Comparison of ENCODE assay signal across 35 cellular contexts in the genomic region with DNA sequence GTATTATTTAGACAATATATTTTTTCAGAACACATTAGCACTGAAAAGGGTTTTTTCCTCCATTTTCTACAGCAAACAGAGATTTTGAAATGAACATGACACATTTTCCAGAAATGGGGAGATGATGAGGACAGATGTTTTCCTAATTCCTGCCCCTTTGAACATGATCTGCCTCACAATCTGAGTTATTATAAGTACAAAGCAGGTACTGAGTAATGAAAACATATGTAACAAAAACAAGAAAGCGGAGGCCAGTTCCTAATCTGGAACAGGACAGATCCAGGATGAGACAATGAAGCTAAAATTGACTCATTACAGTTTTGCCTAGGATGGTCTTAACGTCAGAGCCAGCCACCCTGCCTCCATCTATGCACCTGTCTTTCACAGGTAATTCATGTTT.
"Had no signal": no experiment of that assay in that cellular context is flagged by ENCODE, and none has a peak within 500 bp of the region (broad histone marks: within the 10 kb centered on the region; RNA-seq: fewer than 3 reads in every experiment).

No MANE protein-coding gene starts in this region.

- H3K4me3 ChIP-seq: adrenal gland, body of pancreas, cardiac muscle cell, colonic mucosa, dorsolateral prefrontal cortex, esophagus muscularis mucosa, gastroesophageal sphincter, heart right ventricle, hepatocyte had no signal

- H3K36me3 Mint-ChIP-seq: activated CD4-positive, alpha-beta memory T cell treated with anti-CD3 and anti-CD28 coated beads for 36 hours; activated CD8-positive, alpha-beta memory T cell treated with anti-CD3 and anti-CD28 coated beads, Interleukin-2, amount 10 ng/mL, durations not matched to agents 7 days and 5 days; activated naive CD4-positive, alpha-beta T cell treated with anti-CD3 and anti-CD28 coated beads, Interleukin-2, amount 50 U/mL, for 24 hours; activated naive CD8-positive, alpha-beta T cell treated with anti-CD3 and anti-CD28 coated beads for 36 hours had no signal

- H3K9me3 ChIP-seq: adrenal gland, body of pancreas, colonic mucosa had no signal

- H3K4me1 ChIP-seq: adrenal gland, body of pancreas, colonic mucosa, esophagus muscularis mucosa, gastroesophageal sphincter, heart right ventricle had no signal

- H3K4me2 ChIP-seq: hepatocyte had no signal

- DNase-seq: activated CD4-positive, alpha-beta memory T cell treated with anti-CD3 and anti-CD28 coated beads for 36 hours; activated CD4-positive, alpha-beta T cell treated with anti-CD3 and anti-CD28 coated beads for 36 hours; activated CD4-positive, alpha-beta T cell treated with anti-CD3 and anti-CD28 coated beads, Interleukin-2, amount 10 ng/mL, durations not matched to agents 24 days and 14 days; activated CD4-positive, CD25-positive, alpha-beta regulatory T cell; activated CD4-positive, CD25-positive, alpha-beta regulatory T cell treated with anti-CD3 and anti-CD28 coated beads, Interleukin-2, amount 50 U/mL, for 72 hours; activated CD8-positive, alpha-beta memory T cell treated with anti-CD3 and anti-CD28 coated beads, Interleukin-2, amount 10 ng/mL, durations not matched to agents 7 days and 5 days; activated CD8-positive, alpha-beta memory T cell treated with anti-CD3 and anti-CD28 coated beads, Interleukin-2, amount 50 U/mL, for 4 hours; activated CD8-positive, alpha-beta T cell treated with anti-CD3 and anti-CD28 coated beads, Interleukin-2, amount 10 ng/mL, durations not matched to agents 7 days and 5 days; activated effector memory CD4-positive, alpha-beta T cell treated with anti-CD3 and anti-CD28 coated beads, Interleukin-2, amount 50 U/mL, for 16 hours; activated naive CD4-positive, alpha-beta T cell treated with anti-CD3 and anti-CD28 coated beads for 36 hours; activated naive CD8-positive, alpha-beta T cell treated with anti-CD3 and anti-CD28 coated beads for 36 hours; activated naive CD8-positive, alpha-beta T cell treated with anti-CD3 and anti-CD28 coated beads, Interleukin-2, amount 50 U/mL, for 24 hours; activated T-cell treated with anti-CD3 and anti-CD28 coated beads, Interleukin-2, amount 50 U/mL, for 1 hour; activated T-cell treated with anti-CD3 and anti-CD28 coated beads, Interleukin-2, amount 50 U/mL, for 48 hours; adrenal gland; amygdala; aorta; body of pancreas; central memory CD4-positive, alpha-beta T cell; cerebellar nuclear complex; colonic mucosa; dorsolateral prefrontal cortex; effector memory CD4-positive, alpha-beta T cell; endodermal cell; erythroblast; foreskin melanocyte; heart right ventricle; T-helper 2 cell had no signal

- H2AFZ ChIP-seq: hepatocyte had no signal

- H3K27me3 ChIP-seq: adrenal gland, body of pancreas, cardiac muscle cell, colonic mucosa, esophagus muscularis mucosa, gastroesophageal sphincter, heart right ventricle, hepatocyte had no signal

- H3K9me3 Mint-ChIP-seq: activated CD4-positive, alpha-beta T cell treated with anti-CD3 and anti-CD28 coated beads, Interleukin-2, amount 10 ng/mL, durations not matched to agents 24 days and 14 days; activated naive CD4-positive, alpha-beta T cell treated with anti-CD3 and anti-CD28 coated beads for 36 hours; activated naive CD4-positive, alpha-beta T cell treated with anti-CD3 and anti-CD28 coated beads, Interleukin-2, amount 50 U/mL, for 24 hours; activated naive CD8-positive, alpha-beta T cell treated with anti-CD3 and anti-CD28 coated beads, Interleukin-2, amount 50 U/mL, for 24 hours; activated T-helper 2 cell treated with anti-CD3 and anti-CD28 coated beads, Interferon-gamma antibody, Interleukin-2, Interleukin-4, amounts not matched to agents 10 μg/mL and 5 μg/mL and 100 μg/mL, durations not matched to agents 14 hours and 24 hours and 36 hours; endodermal cell had no signal

- ATAC-seq: activated CD4-positive, alpha-beta T cell treated with anti-CD3 and anti-CD28 coated beads for 36 hours; activated CD8-positive, alpha-beta memory T cell treated with anti-CD3 and anti-CD28 coated beads, Interleukin-2, amount 10 ng/mL, durations not matched to agents 7 days and 5 days; activated CD8-positive, alpha-beta T cell treated with anti-CD3 and anti-CD28 coated beads, Interleukin-2, amount 10 ng/mL, durations not matched to agents 7 days and 5 days; activated naive CD8-positive, alpha-beta T cell treated with anti-CD3 and anti-CD28 coated beads, Interleukin-2, amount 50 U/mL, for 24 hours; body of pancreas; gastroesophageal sphincter; heart right ventricle had no signal

- H3K27me3 Mint-ChIP-seq: activated CD4-positive, alpha-beta memory T cell treated with anti-CD3 and anti-CD28 coated beads for 36 hours; activated CD4-positive, alpha-beta T cell treated with anti-CD3 and anti-CD28 coated beads, Interleukin-2, amount 10 ng/mL, durations not matched to agents 24 days and 14 days; activated CD8-positive, alpha-beta memory T cell treated with anti-CD3 and anti-CD28 coated beads, Interleukin-2, amount 10 ng/mL, durations not matched to agents 7 days and 5 days had no signal

- H3K4me3 Mint-ChIP-seq: activated CD4-positive, alpha-beta memory T cell treated with anti-CD3 and anti-CD28 coated beads for 36 hours; activated CD4-positive, alpha-beta T cell treated with anti-CD3 and anti-CD28 coated beads for 36 hours; activated CD4-positive, alpha-beta T cell treated with anti-CD3 and anti-CD28 coated beads, Interleukin-2, amount 10 ng/mL, durations not matched to agents 24 days and 14 days; activated CD8-positive, alpha-beta memory T cell treated with anti-CD3 and anti-CD28 coated beads, Interleukin-2, amount 10 ng/mL, durations not matched to agents 7 days and 5 days; activated CD8-positive, alpha-beta T cell treated with anti-CD3 and anti-CD28 coated beads, Interleukin-2, amount 10 ng/mL, durations not matched to agents 7 days and 5 days; activated naive CD4-positive, alpha-beta T cell treated with anti-CD3 and anti-CD28 coated beads for 36 hours; activated naive CD4-positive, alpha-beta T cell treated with anti-CD3 and anti-CD28 coated beads, Interleukin-2, amount 50 U/mL, for 24 hours; activated naive CD8-positive, alpha-beta T cell treated with anti-CD3 and anti-CD28 coated beads for 36 hours; activated naive CD8-positive, alpha-beta T cell treated with anti-CD3 and anti-CD28 coated beads, Interleukin-2, amount 50 U/mL, for 24 hours; activated T-helper 1 cell treated with anti-CD3 and anti-CD28 coated beads, Interleukin-12 subunit alpha, Interleukin-12 subunit beta, Interleukin-2, Interleukin-4 antibody, amounts not matched to agents 30 ng/mL and 10 ng/mL and 1 ng/mL, durations not matched to agents 14 hours and 24 hours and 36 hours; endodermal cell had no signal

- H3K36me3 ChIP-seq: adrenal gland, cardiac muscle cell, colonic mucosa, esophagus muscularis mucosa, gastroesophageal sphincter, heart right ventricle had no signal

- H3K4me1 Mint-ChIP-seq: activated CD4-positive, alpha-beta T cell treated with anti-CD3 and anti-CD28 coated beads for 36 hours; activated naive CD4-positive, alpha-beta T cell treated with anti-CD3 and anti-CD28 coated beads, Interleukin-2, amount 50 U/mL, for 24 hours; activated naive CD8-positive, alpha-beta T cell treated with anti-CD3 and anti-CD28 coated beads for 36 hours; activated naive CD8-positive, alpha-beta T cell treated with anti-CD3 and anti-CD28 coated beads, Interleukin-2, amount 50 U/mL, for 24 hours; endodermal cell had no signal

- H3K27ac ChIP-seq: adrenal gland, body of pancreas, cardiac muscle cell, colonic mucosa, dorsolateral prefrontal cortex, esophagus muscularis mucosa, gastroesophageal sphincter, heart right ventricle, hepatocyte had no signal

- H3K27ac Mint-ChIP-seq: activated CD4-positive, alpha-beta memory T cell treated with anti-CD3 and anti-CD28 coated beads for 36 hours; activated CD4-positive, alpha-beta T cell treated with anti-CD3 and anti-CD28 coated beads for 36 hours; activated CD4-positive, alpha-beta T cell treated with anti-CD3 and anti-CD28 coated beads, Interleukin-2, amount 10 ng/mL, durations not matched to agents 24 days and 14 days; activated CD8-positive, alpha-beta memory T cell treated with anti-CD3 and anti-CD28 coated beads, Interleukin-2, amount 10 ng/mL, durations not matched to agents 7 days and 5 days; activated CD8-positive, alpha-beta T cell treated with anti-CD3 and anti-CD28 coated beads, Interleukin-2, amount 10 ng/mL, durations not matched to agents 7 days and 5 days; activated naive CD4-positive, alpha-beta T cell treated with anti-CD3 and anti-CD28 coated beads for 36 hours; activated naive CD4-positive, alpha-beta T cell treated with anti-CD3 and anti-CD28 coated beads, Interleukin-2, amount 50 U/mL, for 24 hours; activated naive CD8-positive, alpha-beta T cell treated with anti-CD3 and anti-CD28 coated beads for 36 hours; activated naive CD8-positive, alpha-beta T cell treated with anti-CD3 and anti-CD28 coated beads, Interleukin-2, amount 50 U/mL, for 24 hours; activated T-helper 1 cell treated with anti-CD3 and anti-CD28 coated beads, Interleukin-12 subunit alpha, Interleukin-12 subunit beta, Interleukin-2, Interleukin-4 antibody, amounts not matched to agents 30 ng/mL and 10 ng/mL and 1 ng/mL, durations not matched to agents 14 hours and 24 hours and 36 hours; activated T-helper 2 cell treated with anti-CD3 and anti-CD28 coated beads, Interferon-gamma antibody, Interleukin-2, Interleukin-4, amounts not matched to agents 10 μg/mL and 5 μg/mL and 100 μg/mL, durations not matched to agents 14 hours and 24 hours and 36 hours; endodermal cell had no signal
